7 cellular contexts compared by ENCODE assay signal in the genomic region with DNA sequence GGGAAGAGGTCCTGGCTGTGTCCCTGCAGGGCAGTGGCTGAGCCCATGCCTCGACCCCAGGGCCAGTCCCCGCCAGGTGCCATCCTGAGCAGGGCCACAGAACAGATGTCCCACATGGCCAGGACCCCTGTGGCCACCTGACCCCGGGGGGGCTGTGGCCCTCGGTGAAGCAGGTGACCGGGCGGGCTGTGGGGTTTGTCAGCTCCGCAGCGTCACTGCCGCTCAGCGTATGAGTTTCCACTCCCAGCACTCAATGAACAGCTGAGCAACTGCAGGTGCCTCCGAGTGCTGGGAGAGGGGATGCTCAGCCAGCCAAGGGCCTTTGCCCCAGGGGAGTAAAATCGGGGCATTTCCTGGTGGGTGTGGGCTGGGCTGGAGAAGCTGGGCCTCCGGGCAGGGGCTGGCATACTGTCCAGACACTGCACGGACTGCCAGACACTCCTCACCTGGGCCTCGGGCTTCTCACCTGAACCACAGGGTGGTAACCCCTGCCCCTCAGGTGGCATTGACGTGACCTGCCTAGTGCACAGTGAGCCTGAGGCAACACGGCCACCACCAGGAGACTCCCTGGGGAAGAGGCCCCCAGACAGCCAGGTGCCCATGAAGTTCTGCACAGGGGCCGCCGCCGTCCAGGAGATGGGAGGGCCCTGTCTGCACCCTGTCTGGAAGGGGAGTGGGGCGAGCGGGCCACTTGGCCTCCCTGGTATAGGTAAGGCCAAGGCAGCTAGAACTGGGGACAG. TPM values are rescaled to one million over a fixed set of nuclear protein-coding genes. Genes with fewer than 3 reads are reported as not detected.
A peak's percentile ranks its signal among the peaks of the same experiment; 100 is the strongest.
DNase-seq lines count a peak whose midpoint lies in the region; ATAC-seq and TF ChIP-seq lines count a peak whose summit lies in the region.
"Not testable (repeated sequence)": the region's sequence is repeated elsewhere in the genome, so short reads cannot be mapped to it uniquely, and the experiment has no call there.

No MANE protein-coding gene starts in this region.

- not testable (repeated sequence) for TF ChIP-seq CTCF in osteoblast (IDR thresholded peaks at IDR 0.05; ENCODE audit: extremely low read depth, low read depth, low read length); suprapubic skin (IDR thresholded peaks at IDR 0.05)

- H3K79me2 ChIP-seq in osteoblast (ENCODE audit: insufficient read depth, low read length) = peaks cover 34% of the 10 kb centered on the region

- TF ChIP-seq EP300 in suprapubic skin (IDR thresholded peaks at IDR 0.05) = not testable (repeated sequence)

- H3K27ac ChIP-seq in BLaER1 treated with 17β-estradiol and CSF1 and Interleukin-3, amounts not matched to agents 10 nM and 100 nM; osteoblast (ENCODE audit: low read depth, low read length); suprapubic skin: not testable (repeated sequence)

- not testable (repeated sequence) for H3K27me3 ChIP-seq in BLaER1 treated with 17β-estradiol and CSF1 and Interleukin-3, amounts not matched to agents 10 nM and 100 nM; osteoblast (ENCODE audit: insufficient read depth, low read length); suprapubic skin

- H3K4me1 ChIP-seq in BLaER1 treated with 17β-estradiol and CSF1 and Interleukin-3, amounts not matched to agents 10 nM and 100 nM = peaks cover 27 to 81% (median 72%) of the 10 kb centered on the region in 10 experiments
- not testable (repeated sequence) for H3K4me1 ChIP-seq in osteoblast (ENCODE audit: insufficient read depth, low read length); suprapubic skin

- H3K9me3 ChIP-seq in BLaER1 treated with 17β-estradiol and CSF1 and Interleukin-3, amounts not matched to agents 10 nM and 100 nM (replicated peaks in 1 of 11); osteoblast (ENCODE audit: low read depth, low read length); suprapubic skin: not testable (repeated sequence)

- H4K20me1 ChIP-seq in BLaER1 treated with 17β-estradiol and CSF1 and Interleukin-3, amounts not matched to agents 10 nM and 100 nM = peaks cover 4 to 100% (median 100%) of the 10 kb centered on the region in 11 experiments; a peak in 21 of 22 replicates
- peaks cover 14% of the 10 kb centered on the region for H4K20me1 ChIP-seq in osteoblast (ENCODE audit: insufficient read depth, low read length)

- H3K4me3 ChIP-seq in BLaER1 treated with 17β-estradiol and CSF1 and Interleukin-3, amounts not matched to agents 10 nM and 100 nM; osteoblast (ENCODE audit: insufficient read depth, low read length); suprapubic skin: not testable (repeated sequence)

- WGBS in suprapubic skin = 100% methylated on average over 2 of the region's 22 CpGs

- DNase-seq in activated CD4-positive, CD25-positive, alpha-beta regulatory T cell treated with anti-CD3 and anti-CD28 coated beads, Interleukin-2, amount 50 U/mL, for 72 hours = peak; percentile 21
- peak; percentile 53 for DNase-seq in activated effector memory CD4-positive, alpha-beta T cell treated with anti-CD3 and anti-CD28 coated beads, Interleukin-2, amount 50 U/mL, for 16 hours
- DNase-seq in Right ventricle myocardium inferior (ENCODE audit: missing footprints) (peak; percentile 44), left colon (peak; percentile 1 to 26), osteoblast (ENCODE audit: insufficient read length, low spot score, missing footprints) (peak; percentile 53), suprapubic skin (ENCODE audit: low spot score in 2 of 2) (peak; percentile 39 to 72)

- H3K9ac ChIP-seq in BLaER1 treated with 17β-estradiol and CSF1 and Interleukin-3, amounts not matched to agents 10 nM and 100 nM = peak overlapping the region in 1 of 11 experiments; percentile 14; a peak in 1 of 22 replicates

- ATAC-seq in Right ventricle myocardium inferior, left colon: not testable (repeated sequence)

- TF ChIP-seq POLR2A in suprapubic skin (IDR thresholded peaks at IDR 0.05) = not testable (repeated sequence)

- peaks cover 41 to 84% (median 70%) of the 10 kb centered on the region in 11 experiments for H3K36me3 ChIP-seq in BLaER1 treated with 17β-estradiol and CSF1 and Interleukin-3, amounts not matched to agents 10 nM and 100 nM
- H3K36me3 ChIP-seq in osteoblast (ENCODE audit: insufficient read depth, low read length) (peaks cover 47% of the 10 kb centered on the region), suprapubic skin (peaks cover 75% of the 10 kb centered on the region)

- peak overlapping the region in 8 of 11 experiments; percentile 69 to 85 (median 77); a peak in 14 of 22 replicates for H3K4me2 ChIP-seq in BLaER1 treated with 17β-estradiol and CSF1 and Interleukin-3, amounts not matched to agents 10 nM and 100 nM
- not testable (repeated sequence) for H3K4me2 ChIP-seq in osteoblast (ENCODE audit: insufficient read depth, low read length)

- not testable (repeated sequence) for H2AFZ ChIP-seq in osteoblast (ENCODE audit: low read length)

- intact Hi-C loops in Right ventricle myocardium inferior (cut with DNase I); left colon (cut with DNase I, micrococcal nuclease): not testable (repeated sequence)

RNA-seq across cellular contexts. Expression of a gene that starts 37.3 kb away (rescaled TPM):
- total RNA-seq in Right ventricle myocardium inferior (6.5 TPM), left colon (10 to 100 TPM; 10.5 to 21.5 TPM), osteoblast (8.0 and 10.1 TPM in 2 replicates), suprapubic skin (10 to 100 TPM; 10.1 to 18.7 (median 14.1) TPM)

RNA-seq across cellular contexts. Expression of a gene that starts 51.0 kb away (rescaled TPM):
- total RNA-seq in Right ventricle myocardium inferior = 61.0 TPM
- total RNA-seq in left colon = 10 to 100 TPM; 35.7 to 38.2 TPM
- total RNA-seq in osteoblast = 65.1 and 66.2 TPM in 2 replicates
- 10 to 100 TPM; 44.1 to 69.3 (median 60.0) TPM for total RNA-seq in suprapubic skin
